Comparison of ENCODE assay signal across 29 cellular contexts in the genomic region with DNA sequence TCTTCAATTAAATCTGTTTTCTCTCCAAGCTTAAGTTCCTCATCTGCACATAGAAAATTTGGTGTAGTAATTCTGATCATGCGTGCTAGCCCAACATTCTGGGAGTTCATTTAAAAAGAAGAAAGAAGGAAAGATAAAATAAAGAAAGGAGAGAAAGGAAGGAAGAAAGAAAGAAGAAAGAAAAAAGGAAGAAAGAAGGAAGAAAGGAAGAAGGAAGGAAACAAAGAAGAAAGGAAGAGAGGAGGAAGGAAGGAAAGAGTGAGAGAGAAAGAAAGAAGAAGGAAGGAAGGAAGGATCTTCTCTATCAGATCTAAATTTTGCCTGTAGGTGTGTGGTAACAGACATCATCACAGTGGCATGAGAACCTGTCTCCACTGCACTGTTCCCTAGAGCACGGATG. TPM values are rescaled to one million over a fixed set of nuclear protein-coding genes. Genes with fewer than 3 reads are reported as not detected.
"Had no signal": no experiment of that assay in that cellular context is flagged by ENCODE, and none has a peak within 500 bp of the region (broad histone marks: within the 10 kb centered on the region; RNA-seq: fewer than 3 reads in every experiment).

No MANE protein-coding gene starts in this region.

- H3K27ac ChIP-seq: stomach, suprapubic skin, testis, thoracic aorta, thyroid gland, tibial artery, tibial nerve, transverse colon, upper lobe of left lung, upper lobe of right lung, uterus, vagina had no signal

- H3K4me1 ChIP-seq: suprapubic skin, testis, thyroid gland, tibial artery, tibial nerve, upper lobe of left lung, upper lobe of right lung, uterus, vagina had no signal

- H3K36me3 ChIP-seq: stomach, suprapubic skin, thoracic aorta, thyroid gland, tibial artery, tibial nerve, transverse colon, upper lobe of left lung, upper lobe of right lung, uterus, vagina had no signal

- DNase-seq: stimulated activated CD4-positive, alpha-beta T cell treated with anti-CD3 and anti-CD28 coated beads, Interleukin-2, amount 100 ng/mL, for 48 hours; stimulated activated CD4-positive, alpha-beta T cell treated with anti-CD3 and anti-CD28 coated beads, Interleukin-4, amount 100 ng/mL, for 1 hour; stimulated activated CD4-positive, alpha-beta T cell treated with anti-CD3 and anti-CD28 coated beads, Interleukin-4, amount 100 ng/mL, for 24 hours; stimulated activated CD4-positive, alpha-beta T cell treated with anti-CD3 and anti-CD28 coated beads, Interleukin-4, amount 100 ng/mL, for 4 hours; stimulated activated CD8-positive, alpha-beta memory T cell treated with anti-CD3 and anti-CD28 coated beads, Interleukin-4, amount 100 ng/mL, for 48 hours; stimulated activated naive B cell treated with anti-CD40 and anti-IgM and Interleukin-4, amounts not matched to agents 10 μg/mL and 1 μg/mL and 100 μg/mL, for 72 hours; stimulated activated naive CD4-positive, alpha-beta T cell; stimulated activated naive CD4-positive, alpha-beta T cell treated with Interleukin-2 at 50 U/mL for 16 hours; stimulated activated naive CD8-positive, alpha-beta T cell treated with anti-CD3 and anti-CD28 coated beads, Interleukin-15, amount 100 ng/mL, for 72 hours; stimulated activated naive CD8-positive, alpha-beta T cell treated with anti-CD3 and anti-CD28 coated beads, Interleukin-15, Interleukin-2, amounts not matched to agents 100 U/mL and 50 U/mL, for 24 hours; stomach; substantia nigra; testis; thyroid gland; tibial artery; transverse colon; upper lobe of left lung; upper lobe of right lung; uterus had no signal

- ATAC-seq: stimulated activated effector memory CD8-positive, alpha-beta T cell treated with anti-CD3 and anti-CD28 coated beads, Interleukin-12 subunit alpha, Interleukin-12 subunit beta, amount 100 ng/mL, for 72 hours; stimulated activated memory B cell treated with anti-CD40 and anti-IgM and Interleukin-4, amounts not matched to agents 10 μg/mL and 1 μg/mL and 100 μg/mL, for 72 hours; stimulated activated naive B cell treated with anti-CD40 and anti-IgM and Interleukin-4, amounts not matched to agents 10 μg/mL and 1 μg/mL and 100 μg/mL, for 72 hours; stimulated activated naive CD8-positive, alpha-beta T cell treated with anti-CD3 and anti-CD28 coated beads, Interleukin-15, amount 100 ng/mL, for 72 hours; stimulated activated naive CD8-positive, alpha-beta T cell treated with anti-CD3 and anti-CD28 coated beads, Interleukin-15, Interleukin-2, amounts not matched to agents 100 U/mL and 50 U/mL, for 24 hours; upper lobe of right lung had no signal

- H3K9me3 ChIP-seq: testis, thyroid gland, transverse colon, upper lobe of right lung, vagina had no signal

- H3K27me3 ChIP-seq: testis, thyroid gland, tibial nerve, upper lobe of left lung, upper lobe of right lung, uterus, vagina had no signal

- H3K4me3 ChIP-seq: stomach, suprapubic skin, testis, thoracic aorta, thyroid gland, tibial artery, tibial nerve, transverse colon, upper lobe of left lung, upper lobe of right lung, uterus, vagina had no signal

RNA-seq across cellular contexts. Expression of gene SLPI, which starts 16.2 kb away (rescaled TPM):
- total RNA-seq: temporal lobe had no signal

RNA-seq across cellular contexts. Expression of gene SEMG2, which starts 17.0 kb away (rescaled TPM):
- total RNA-seq: stomach, subcutaneous adipose tissue, temporal lobe, testis, thoracic aorta, thyroid gland, tibial nerve, transverse colon, upper lobe of left lung, upper lobe of right lung, ureter, urinary bladder, uterus, vagina had no signal
- polyA plus RNA-seq: stomach, urinary bladder had no signal

RNA-seq across cellular contexts. Expression of gene SEMG1, which starts 31.3 kb away (rescaled TPM):
- total RNA-seq: stomach, subcutaneous adipose tissue, suprapubic skin, temporal lobe, testis, thoracic aorta, thyroid gland, tibial nerve, upper lobe of left lung, upper lobe of right lung, ureter, urinary bladder, uterus, vagina had no signal
- polyA plus RNA-seq: stomach, urinary bladder had no signal
